In the genomic region with DNA sequence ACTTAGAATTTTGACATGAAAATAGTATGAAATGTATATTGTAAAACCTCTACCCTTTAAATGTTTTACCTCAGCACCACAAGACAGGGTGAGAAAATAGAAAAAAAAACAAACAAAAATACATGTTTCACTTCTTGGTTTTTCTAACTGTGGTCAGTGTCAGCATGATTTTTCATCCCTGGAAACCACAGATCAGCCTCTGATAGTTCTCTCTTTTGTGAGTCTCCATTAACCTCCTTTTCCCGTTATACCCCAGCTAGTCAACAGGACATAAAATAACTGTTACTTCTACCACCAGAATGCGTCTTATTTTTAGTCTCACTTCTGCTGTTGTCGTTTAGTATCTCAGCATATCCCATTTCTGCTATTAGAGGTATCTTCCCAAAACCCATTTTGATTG, we compare ENCODE assay signal across 11 cellular contexts. TPM values are rescaled to one million over a fixed set of nuclear protein-coding genes. Genes with fewer than 3 reads are reported as not detected.
DNase-seq lines count a peak whose midpoint lies in the region; ATAC-seq, FAIRE-seq and TF ChIP-seq lines count a peak whose summit lies in the region.
"Had no signal": no experiment of that assay in that cellular context is flagged by ENCODE, and none has a peak within 500 bp of the region (broad histone marks: within the 10 kb centered on the region; RNA-seq: fewer than 3 reads in every experiment).

No MANE protein-coding gene starts in this region.

- no peak for TF ChIP-seq CTCF in astrocyte (IDR thresholded peaks at IDR 0.05; ENCODE audit: insufficient read depth, low read depth, low read length)

- peaks cover 49% of the 10 kb centered on the region for H3K79me2 ChIP-seq in astrocyte (ENCODE audit: insufficient read depth, low read length)

- peaks cover 9% of the 10 kb centered on the region for H3K36me3 Mint-ChIP-seq in astrocyte (ENCODE audit: low read depth, unreplicated experiment)

- H3K4me3 Mint-ChIP-seq in astrocyte (ENCODE audit: unreplicated experiment): no peak overlapping the region

- ATAC-seq in GM21423 (IDR thresholded peaks at IDR 0.05; ENCODE audit: unreplicated experiment) (peak; percentile 91), HG03439 (IDR thresholded peaks at IDR 0.05; ENCODE audit: unreplicated experiment) (peak; percentile 97)

- H3K36me3 ChIP-seq in astrocyte (ENCODE audit: insufficient read depth, low read length): no peaks in the 10 kb centered on the region
- H3K36me3 ChIP-seq: thoracic aorta had no signal

- H3K27ac Mint-ChIP-seq in astrocyte (ENCODE audit: unreplicated experiment): peak overlapping the region; percentile 13

- no peak overlapping the region for H3K9ac ChIP-seq in astrocyte (ENCODE audit: low read length)

- FAIRE-seq in GM12891 (lab: Jason Lieb, UNC) (peak; percentile 71), astrocyte (lab: Jason Lieb, UNC) (no peak), RCC 7860 (lab: Jason Lieb, UNC) (no peak)

- H3K4me2 ChIP-seq in astrocyte (ENCODE audit: low read length): no peak overlapping the region

- no peak for TF ChIP-seq POLR2A in GM12891 (IDR thresholded peaks at IDR 0.05; ENCODE audit: low read depth, low read length)

- H3K27me3 Mint-ChIP-seq in astrocyte (ENCODE audit: low read depth, unreplicated experiment): no peaks in the 10 kb centered on the region

- no peaks in the 10 kb centered on the region for H3K27me3 ChIP-seq in astrocyte (ENCODE audit: insufficient read depth, low read length)

- H3K4me1 Mint-ChIP-seq in astrocyte (ENCODE audit: low read depth, unreplicated experiment): peaks cover 4% of the 10 kb centered on the region

- no peaks in the 10 kb centered on the region for H3K9me3 Mint-ChIP-seq in astrocyte (ENCODE audit: unreplicated experiment)

- DNase-seq in GM12891 (ENCODE audit: insufficient read length, low spot score) (no peak), astrocyte (ENCODE audit: low read depth) (peak; percentile 19), NCI-H1436 (lab: John Stamatoyannopoulos, UW) (no peak), RCC 7860 (ENCODE audit: low spot score) (no peak), DMS79 (lab: John Stamatoyannopoulos, UW) (no peak), LoVo (ENCODE audit: low spot score) (no peak)
- DNase-seq: NCI-H146, nucleus accumbens had no signal

- no peaks in the 10 kb centered on the region for H3K9me3 ChIP-seq in astrocyte (ENCODE audit: insufficient read depth, low read depth, low read length)
- H3K9me3 ChIP-seq: thoracic aorta had no signal

- peaks cover 36% of the 10 kb centered on the region for H4K20me1 ChIP-seq in astrocyte (ENCODE audit: insufficient read depth, low read length)

- no peak overlapping the region for H3K27ac ChIP-seq in astrocyte (ENCODE audit: low read depth, low read length)
- H3K27ac ChIP-seq: thoracic aorta had no signal

- H3K4me1 ChIP-seq in astrocyte (ENCODE audit: insufficient read depth, low read length): peaks cover 4% of the 10 kb centered on the region

- no peak overlapping the region for H2AFZ ChIP-seq in astrocyte (ENCODE audit: low read depth, low read length)

- H3K4me3 ChIP-seq in astrocyte (ENCODE audit: insufficient read depth, low read depth, low read length): no peak overlapping the region
- H3K4me3 ChIP-seq: thoracic aorta had no signal

TF ChIP-seq in GM12891, 5 proteins besides CTCF, POLR2A, EP300 and RAD21:
- TF ChIP-seq SPI1 (IDR thresholded peaks at IDR 0.05; ENCODE audit: low read depth, low read length): peak; percentile 84
- TF ChIP-seq POLR2AphosphoS5 (IDR thresholded peaks at IDR 0.05; ENCODE audit: low read depth, low read length): no peak
TF ChIP-seq in GM12891: peak in this region for 1.

RNA-seq across cellular contexts. Expression of a gene that starts 48.3 kb away (rescaled TPM):
- polyA plus RNA-seq in GM12891 (2012; ENCODE audit: low read depth, missing spikeins): 0.31 TPM
- total RNA-seq in astrocyte: 8.3 and 10.5 TPM in 2 replicates
